13 cellular contexts compared by ENCODE assay signal in the genomic region with DNA sequence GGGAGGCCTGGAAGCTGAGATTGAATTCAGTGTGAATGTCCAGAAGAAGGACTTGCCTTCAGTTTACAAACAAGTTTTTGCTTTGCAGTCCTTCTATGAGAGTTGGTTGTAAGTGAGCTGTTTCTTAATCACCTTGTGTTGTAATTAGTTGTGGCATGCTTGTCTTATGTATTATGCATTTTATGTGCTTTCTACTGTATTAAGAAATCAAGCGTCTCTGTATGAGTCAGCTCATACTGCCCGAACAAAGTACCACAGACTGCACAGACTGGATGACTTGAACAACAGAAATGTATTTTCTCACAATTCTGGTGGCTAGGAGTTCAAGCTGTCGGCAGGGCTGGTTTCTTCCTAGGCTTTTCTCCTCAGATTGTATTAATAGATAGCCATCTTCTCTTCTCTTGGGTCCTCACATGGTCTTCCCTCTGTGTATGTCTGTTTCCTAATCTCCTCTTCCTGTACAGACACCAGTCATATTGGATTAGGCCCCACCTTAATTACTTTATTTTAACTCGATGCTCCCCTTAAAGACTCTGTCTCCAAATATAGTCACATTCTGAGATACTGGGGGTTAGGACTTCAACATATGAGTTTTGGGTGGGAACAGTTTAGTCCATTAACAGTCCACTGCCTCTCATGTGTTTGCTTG.
DNase-seq lines count a peak whose midpoint lies in the region; ATAC-seq and TF ChIP-seq lines count a peak whose summit lies in the region.
"Had no signal": no experiment of that assay in that cellular context is flagged by ENCODE, and none has a peak within 500 bp of the region (broad histone marks: within the 10 kb centered on the region; RNA-seq: fewer than 3 reads in every experiment).

No MANE protein-coding gene starts in this region.

- peak; percentile 98 for ATAC-seq in RWPE2 (ENCODE audit: low read depth)
- ATAC-seq in HG02840 (IDR thresholded peaks at IDR 0.05; ENCODE audit: low FRiP score, unreplicated experiment), result no peak

- H3K4me3 ChIP-seq in RWPE2 (ENCODE audit: severe bottlenecking), result no peak overlapping the region
- H3K4me3 ChIP-seq in fibroblast of lung (replicated peaks in 1 of 4; ENCODE audit: control extremely low read depth in 1 of 4, insufficient read depth in 1 of 4, low read depth in 3 of 4, low read length in 4 of 4), result no peak overlapping the region
- no peak overlapping the region for H3K4me3 ChIP-seq in MG63
- H3K4me3 ChIP-seq in H7 (ENCODE audit: insufficient read depth, low read depth, low read length), result no peak overlapping the region
- no peak overlapping the region for H3K4me3 ChIP-seq in effector memory CD4-positive, alpha-beta T cell (ENCODE audit: insufficient read depth, low read depth, low read length, poor library complexity, severe bottlenecking)
- H3K4me3 ChIP-seq: testis had no signal

- no peaks in the 10 kb centered on the region for H4K20me1 ChIP-seq in fibroblast of lung (ENCODE audit: control insufficient read depth, extremely low read depth, insufficient read depth, low read length)

- peak; percentile 79 for DNase-seq in GM04503 (ENCODE audit: low read depth)
- no peak for DNase-seq in RWPE2 (ENCODE audit: low spot score)
- DNase-seq in fibroblast of lung (ENCODE audit: low read depth in 2 of 2), result peak; percentile 86 to 90
- peak; percentile 83 for DNase-seq in renal cortical epithelial cell (ENCODE audit: low read depth)
- DNase-seq in MG63, result no peak
- DNase-seq in H7, result no peak
- DNase-seq in effector memory CD4-positive, alpha-beta T cell, result no peak
- DNase-seq: activated T-cell treated with anti-CD3 and anti-CD28 coated beads for 4 hours; NCI-H446; nephron progenitor cell; stimulated activated CD4-positive, alpha-beta T cell treated with anti-CD3 and anti-CD28 coated beads, Interleukin-2, amount 100 ng/mL, for 48 hours; testis had no signal

- H2AFZ ChIP-seq in fibroblast of lung (ENCODE audit: low read length), result no peak overlapping the region

- H3K27ac ChIP-seq in RWPE2 (ENCODE audit: poor library complexity, severe bottlenecking) (peak overlapping the region; percentile 92), fibroblast of lung (ENCODE audit: insufficient read depth, low read length) (peak overlapping the region; percentile 47)
- no peak overlapping the region for H3K27ac ChIP-seq in effector memory CD4-positive, alpha-beta T cell (ENCODE audit: insufficient read depth, low read length, poor library complexity, severe bottlenecking)
- H3K27ac ChIP-seq: testis had no signal

- peak overlapping the region; percentile 42 for H3K4me2 ChIP-seq in fibroblast of lung (ENCODE audit: extremely low read depth, insufficient read depth, low read length)

- no peaks in the 10 kb centered on the region for H3K9me3 ChIP-seq in RWPE2 (ENCODE audit: severe bottlenecking)
- no peaks in the 10 kb centered on the region for H3K9me3 ChIP-seq in fibroblast of lung (ENCODE audit: control insufficient read depth, insufficient read depth, low read depth, low read length)
- no peaks in the 10 kb centered on the region for H3K9me3 ChIP-seq in MG63
- no peaks in the 10 kb centered on the region for H3K9me3 ChIP-seq in effector memory CD4-positive, alpha-beta T cell (ENCODE audit: control insufficient read depth, low read length)
- H3K9me3 ChIP-seq: testis had no signal

- no peak overlapping the region for H3K9ac ChIP-seq in fibroblast of lung (ENCODE audit: insufficient read depth, low read length)

- H3K4me1 ChIP-seq in RWPE2 (ENCODE audit: insufficient read depth, poor library complexity, severe bottlenecking) (peaks cover 16% of the 10 kb centered on the region), fibroblast of lung (ENCODE audit: control insufficient read depth, extremely low read depth, insufficient read depth, low read length) (peaks cover 5% of the 10 kb centered on the region)
- H3K4me1 ChIP-seq in effector memory CD4-positive, alpha-beta T cell (ENCODE audit: control insufficient read depth, insufficient read depth, low read length, poor library complexity, severe bottlenecking), result no peaks in the 10 kb centered on the region
- H3K4me1 ChIP-seq: testis had no signal

- no peaks in the 10 kb centered on the region for H3K27me3 ChIP-seq in RWPE2 (ENCODE audit: insufficient read depth, poor library complexity, severe bottlenecking)
- no peaks in the 10 kb centered on the region for H3K27me3 ChIP-seq in fibroblast of lung (ENCODE audit: control insufficient read depth, insufficient read depth, low read length)
- H3K27me3 ChIP-seq in MG63, result no peaks in the 10 kb centered on the region
- H3K27me3 ChIP-seq in H7 (ENCODE audit: control insufficient read depth, insufficient read depth, low read length), result no peaks in the 10 kb centered on the region
- no peaks in the 10 kb centered on the region for H3K27me3 ChIP-seq in effector memory CD4-positive, alpha-beta T cell (replicated peaks; ENCODE audit: control insufficient read depth, insufficient read depth, low read length, poor library complexity, severe bottlenecking)
- H3K27me3 ChIP-seq: testis had no signal

- no peaks in the 10 kb centered on the region for H3K79me2 ChIP-seq in fibroblast of lung (ENCODE audit: control insufficient read depth, insufficient read depth, low read length)

- TF ChIP-seq CTCF in RWPE2 (IDR thresholded peaks at IDR 0.05; ENCODE audit: poor library complexity, severe bottlenecking), result no peak
- no peak for TF ChIP-seq CTCF in fibroblast of lung (conservative IDR thresholded peaks at IDR 0.05 in 1 of 2, IDR thresholded peaks at IDR 0.05 in 1 of 2; ENCODE audit: low read depth in 1 of 2, low read length in 2 of 2)

- no peaks in the 10 kb centered on the region for H3K36me3 ChIP-seq in RWPE2 (ENCODE audit: low read depth)
- H3K36me3 ChIP-seq in fibroblast of lung (ENCODE audit: control insufficient read depth, insufficient read depth, low read length), result no peaks in the 10 kb centered on the region
- H3K36me3 ChIP-seq in MG63, result no peaks in the 10 kb centered on the region
- no peaks in the 10 kb centered on the region for H3K36me3 ChIP-seq in H7 (replicated peaks; ENCODE audit: control insufficient read depth, insufficient read depth, low read length)
- H3K36me3 ChIP-seq in effector memory CD4-positive, alpha-beta T cell (ENCODE audit: control insufficient read depth, insufficient read depth, low read length), result no peaks in the 10 kb centered on the region

Comparison
In these comparisons a context has a peak if more than half of its experiments do, and no peak if none do; other contexts are left out.
1. DNase-seq: peak in GM04503 (single experiment), fibroblast of lung (2 of 2) and renal cortical epithelial cell (single experiment); none in RWPE2 (single experiment), MG63 (single experiment), H7 (single experiment) and effector memory CD4-positive, alpha-beta T cell (0 of 3).